17 cellular contexts compared by ENCODE assay signal in genomic region chr17:17557796-17558195, GRCh38.
"Had no signal": no experiment of that assay in that cellular context is flagged by ENCODE, and none has a peak within 500 bp of the region (broad histone marks: within the 10 kb centered on the region; RNA-seq: fewer than 3 reads in every experiment).

No MANE protein-coding gene starts in this region.

- H3K4me1 ChIP-seq: neural progenitor cell had no signal

- H3K36me3 ChIP-seq: cardiac muscle cell, neural progenitor cell, ovary, upper lobe of right lung, WERI-Rb-1 had no signal

- ATAC-seq: activated CD4-positive, alpha-beta T cell treated with anti-CD3 and anti-CD28 coated beads for 36 hours; activated CD8-positive, alpha-beta T cell treated with anti-CD3 and anti-CD28 coated beads for 36 hours; activated naive CD8-positive, alpha-beta T cell treated with anti-CD3 and anti-CD28 coated beads, Interleukin-2, amount 50 U/mL, for 24 hours; left lobe of liver; stimulated activated naive B cell treated with anti-CD40 and anti-IgM and Interleukin-4, amounts not matched to agents 10 μg/mL and 1 μg/mL and 100 μg/mL, for 72 hours; upper lobe of right lung had no signal

- H3K9me3 ChIP-seq: ovary, upper lobe of right lung had no signal

- H3K4me3 Mint-ChIP-seq: activated CD4-positive, alpha-beta T cell treated with anti-CD3 and anti-CD28 coated beads for 36 hours; activated CD8-positive, alpha-beta T cell treated with anti-CD3 and anti-CD28 coated beads for 36 hours; activated naive CD8-positive, alpha-beta T cell treated with anti-CD3 and anti-CD28 coated beads, Interleukin-2, amount 50 U/mL, for 24 hours; neural progenitor cell; stimulated activated naive B cell treated with anti-CD40 and anti-IgM and Interleukin-4, amounts not matched to agents 10 μg/mL and 1 μg/mL and 100 μg/mL, for 72 hours had no signal

- H3K4me3 ChIP-seq: cardiac muscle cell, neural progenitor cell, ovary, SK-N-MC, upper lobe of right lung had no signal

- H3K27me3 ChIP-seq: cardiac muscle cell, neural progenitor cell, ovary, upper lobe of right lung had no signal

- H3K9me3 Mint-ChIP-seq: activated CD8-positive, alpha-beta T cell treated with anti-CD3 and anti-CD28 coated beads for 36 hours; activated naive CD8-positive, alpha-beta T cell treated with anti-CD3 and anti-CD28 coated beads, Interleukin-2, amount 50 U/mL, for 24 hours; neural progenitor cell; stimulated activated naive B cell treated with anti-CD40 and anti-IgM and Interleukin-4, amounts not matched to agents 10 μg/mL and 1 μg/mL and 100 μg/mL, for 72 hours had no signal

- DNase-seq: activated CD4-positive, alpha-beta T cell treated with anti-CD3 and anti-CD28 coated beads for 36 hours; activated CD8-positive, alpha-beta memory T cell treated with anti-CD3 and anti-CD28 coated beads, Interleukin-2, amount 50 U/mL, for 48 hours; activated CD8-positive, alpha-beta T cell treated with anti-CD3 and anti-CD28 coated beads for 36 hours; activated naive CD4-positive, alpha-beta T cell treated with Interleukin-2 at 50 U/mL for 16 hours; activated naive CD8-positive, alpha-beta T cell treated with anti-CD3 and anti-CD28 coated beads, Interleukin-2, amount 50 U/mL, for 24 hours; effector memory CD4-positive, alpha-beta T cell; mesenchymal stem cell; ovary; stimulated activated CD4-positive, alpha-beta T cell treated with anti-CD3 and anti-CD28 coated beads, Interleukin-1b, Interleukin-23, amount 100 ng/mL, for 48 hours; stimulated activated naive B cell treated with anti-CD40 and anti-IgM and Interleukin-4, amounts not matched to agents 10 μg/mL and 1 μg/mL and 100 μg/mL, for 72 hours; T-helper 1 cell; upper lobe of right lung; WERI-Rb-1 had no signal

- H3K27ac Mint-ChIP-seq: activated CD4-positive, alpha-beta T cell treated with anti-CD3 and anti-CD28 coated beads for 36 hours; activated CD8-positive, alpha-beta T cell treated with anti-CD3 and anti-CD28 coated beads for 36 hours; activated naive CD8-positive, alpha-beta T cell treated with anti-CD3 and anti-CD28 coated beads, Interleukin-2, amount 50 U/mL, for 24 hours; neural progenitor cell; stimulated activated naive B cell treated with anti-CD40 and anti-IgM and Interleukin-4, amounts not matched to agents 10 μg/mL and 1 μg/mL and 100 μg/mL, for 72 hours had no signal

- H3K4me2 ChIP-seq: neural progenitor cell had no signal

- H3K27ac ChIP-seq: neural progenitor cell, ovary, SK-N-MC, upper lobe of right lung, WERI-Rb-1 had no signal

- H3K36me3 Mint-ChIP-seq: neural progenitor cell; stimulated activated naive B cell treated with anti-CD40 and anti-IgM and Interleukin-4, amounts not matched to agents 10 μg/mL and 1 μg/mL and 100 μg/mL, for 72 hours had no signal

- H3K4me1 Mint-ChIP-seq: activated CD4-positive, alpha-beta T cell treated with anti-CD3 and anti-CD28 coated beads for 36 hours; activated naive CD8-positive, alpha-beta T cell treated with anti-CD3 and anti-CD28 coated beads, Interleukin-2, amount 50 U/mL, for 24 hours had no signal

- H3K27me3 Mint-ChIP-seq: activated CD4-positive, alpha-beta T cell treated with anti-CD3 and anti-CD28 coated beads for 36 hours; activated CD8-positive, alpha-beta T cell treated with anti-CD3 and anti-CD28 coated beads for 36 hours; activated naive CD8-positive, alpha-beta T cell treated with anti-CD3 and anti-CD28 coated beads, Interleukin-2, amount 50 U/mL, for 24 hours; stimulated activated naive B cell treated with anti-CD40 and anti-IgM and Interleukin-4, amounts not matched to agents 10 μg/mL and 1 μg/mL and 100 μg/mL, for 72 hours had no signal
